ENCODE assay signal across 5 cellular contexts in the genomic region with DNA sequence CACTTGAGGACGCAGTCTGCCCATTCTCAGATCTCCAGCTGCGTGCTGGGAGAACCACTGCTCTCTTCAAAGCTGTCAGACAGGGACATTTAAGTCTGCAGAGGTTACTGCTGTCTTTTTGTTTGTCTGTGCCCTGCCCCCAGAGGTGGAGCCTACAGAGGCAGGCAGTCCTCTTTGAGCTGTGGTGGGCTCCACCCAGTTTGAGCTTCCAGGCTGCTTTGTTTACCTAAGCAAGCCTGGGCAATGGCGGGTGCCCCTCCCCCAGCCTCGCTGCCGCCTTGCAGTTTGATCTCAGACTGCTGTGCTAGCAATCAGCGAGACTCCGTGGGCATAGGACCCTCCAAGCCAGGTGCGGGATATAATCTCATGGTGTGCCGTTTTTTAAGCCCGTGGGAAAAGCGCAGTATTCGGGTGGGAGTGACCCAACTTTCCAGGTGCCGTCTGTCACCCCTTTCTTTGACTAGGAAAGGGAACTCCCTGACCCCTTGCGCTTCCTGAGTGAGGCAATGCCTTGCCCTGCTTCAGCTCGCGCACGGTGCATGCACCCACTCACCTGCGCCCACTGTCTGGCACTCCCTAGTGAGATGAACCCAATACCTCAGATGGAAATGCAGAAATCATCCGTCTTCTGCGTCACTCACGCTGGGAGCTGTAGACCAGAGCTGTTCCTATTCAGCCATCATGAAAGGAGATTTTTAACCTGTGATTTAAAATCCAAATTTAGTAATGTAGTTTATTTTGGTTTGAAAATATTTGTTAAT. TPM values are rescaled to one million over a fixed set of nuclear protein-coding genes. Genes with fewer than 3 reads are reported as not detected.
A peak's percentile ranks its signal among the peaks of the same experiment; 100 is the strongest.
DNase-seq lines count a peak whose midpoint lies in the region; ATAC-seq, FAIRE-seq and TF ChIP-seq lines count a peak whose summit lies in the region.
"Not testable (repeated sequence)": the region's sequence is repeated elsewhere in the genome, so short reads cannot be mapped to it uniquely, and the experiment has no call there.

No MANE protein-coding gene starts in this region.

- H3K79me2 ChIP-seq in HCT116 (ENCODE audit: insufficient read depth, low read length); PC-9 (ENCODE audit: low read depth); HepG2 (ENCODE audit: insufficient read depth, low read length): not testable (repeated sequence)

- not testable (repeated sequence) for H3K9me3 ChIP-seq in Caco-2; HCT116 (ENCODE audit: control insufficient read depth in 1 of 2, insufficient read depth in 1 of 2, low read depth in 1 of 2, low read length in 2 of 2); PC-9 (ENCODE audit: insufficient read depth, low read depth); HepG2 (ENCODE audit: low read length)

- not testable (repeated sequence) for H3K4me1 ChIP-seq in Caco-2; HCT116 (ENCODE audit: control insufficient read depth in 1 of 2, insufficient read depth in 2 of 2, low read length in 2 of 2); PC-9 (replicated peaks; ENCODE audit: insufficient read depth); HepG2 (ENCODE audit: insufficient read depth, low read length)

- not testable (repeated sequence) for ATAC-seq in HCT116, WTC11, HepG2

- not testable (repeated sequence) for BruUV-seq in Caco-2 (replicated peaks; lab: Mats Ljungman, UMichigan); HCT116 (replicated peaks; lab: Mats Ljungman, UMichigan); PC-9 (replicated peaks; lab: Mats Ljungman, UMichigan); HepG2 (replicated peaks; lab: Mats Ljungman, UMichigan)

- TF ChIP-seq RAD21 in HCT116 (IDR thresholded peaks at IDR 0.05; ENCODE audit: low read depth); HepG2 (CRISPR knock-in tag; IDR thresholded peaks at IDR 0.05): not testable (repeated sequence)

- in situ Hi-C loops in HepG2 (cut with HindIII; ENCODE audit: extremely low pct_ligation_motif_present, low pct_unique_long_range_greater_than_20kb), result not testable (repeated sequence)

- TF ChIP-seq CTCF in Caco-2 (IDR thresholded peaks at IDR 0.05; ENCODE audit: insufficient read depth in 1 of 2, low read depth in 1 of 2, low read length in 1 of 2, severe bottlenecking in 1 of 2, unreplicated experiment in 1 of 2); HCT116 (IDR thresholded peaks at IDR 0.05 in 2 of 3, conservative IDR thresholded peaks at IDR 0.05 in 1 of 3; ENCODE audit: borderline replicate concordance in 1 of 3, insufficient read depth in 1 of 3, low read depth in 2 of 3, low read length in 2 of 3); PC-9 (conservative IDR thresholded peaks at IDR 0.05); WTC11 (IDR thresholded peaks at IDR 0.05); HepG2 (CRISPR knock-in tag; IDR thresholded peaks at IDR 0.05): not testable (repeated sequence)

- H3K27me3 Mint-ChIP-seq in Caco-2 (ENCODE audit: insufficient read depth, unreplicated experiment); WTC11 (ENCODE audit: low read depth): not testable (repeated sequence)

- H3K4me1 Mint-ChIP-seq in Caco-2 (ENCODE audit: low read depth, unreplicated experiment); WTC11: not testable (repeated sequence)

- peak overlapping the region; percentile 69 for H3K4me3 Mint-ChIP-seq in Caco-2 (ENCODE audit: unreplicated experiment)
- not testable (repeated sequence) for H3K4me3 Mint-ChIP-seq in WTC11

- CTCF ChIA-PET in Caco-2 (lab: Charles Lee); HCT116 (lab: Charles Lee); PC-9 (lab: Charles Lee); WTC11 (lab: Charles Lee); HepG2 (lab: Yijun Ruan, JAX; ENCODE audit: low intra/inter-chr PET ratio, low total read pairs): not testable (repeated sequence)

- H3K9ac ChIP-seq in HCT116 (ENCODE audit: low read length); HepG2 (ENCODE audit: insufficient read depth, low read depth, low read length): not testable (repeated sequence)

- H3K9me2 ChIP-seq in HCT116 (ENCODE audit: insufficient read depth); PC-9 (ENCODE audit: insufficient read depth): not testable (repeated sequence)

- not testable (repeated sequence) for FAIRE-seq in HepG2 (lab: Jason Lieb, UNC)

- DNase-seq in Caco-2 (peak; percentile 56 to 78), PC-9 (peak in 1 of 2 experiments; percentile 35)
- DNase-seq in HCT116 (ENCODE audit: low read depth, low spot score); WTC11 (ENCODE audit: low spot score); HepG2 (ENCODE audit: low spot score): not testable (repeated sequence)

- WGBS in HepG2 (ENCODE audit: low lambda C conversion rate), result 67% methylated on average over 7 of the region's 21 CpGs

- TF ChIP-seq POLR2A in HCT116 (IDR thresholded peaks at IDR 0.05; ENCODE audit: borderline replicate concordance, extremely low read depth, insufficient read depth, insufficient read length); HepG2 (IDR thresholded peaks at IDR 0.05; ENCODE audit: insufficient read depth in 1 of 2, low read depth in 2 of 2, low read length in 2 of 2): not testable (repeated sequence)

- not testable (repeated sequence) for H3K36me3 Mint-ChIP-seq in Caco-2 (ENCODE audit: insufficient read depth, unreplicated experiment)
- H3K36me3 Mint-ChIP-seq in WTC11, result peaks cover 16% of the 10 kb centered on the region

- H3K27ac ChIP-seq in HCT116 (ENCODE audit: low read depth, low read length); PC-9; HepG2 (ENCODE audit: extremely low read length, insufficient read depth, low read length): not testable (repeated sequence)

- not testable (repeated sequence) for H3K9me3 Mint-ChIP-seq in Caco-2 (ENCODE audit: unreplicated experiment)
- H3K9me3 Mint-ChIP-seq in WTC11, result peaks cover 29% of the 10 kb centered on the region

- H3K4me3 ChIP-seq in Caco-2 (ENCODE audit: low read depth, low read length), result peak overlapping the region; percentile 31
- peak overlapping the region in 1 of 2 experiments; percentile 21; a peak in 2 of 4 replicates for H3K4me3 ChIP-seq in HCT116 (replicated peaks in 1 of 2; ENCODE audit: low read depth in 1 of 2, low read length in 2 of 2)
- H3K4me3 ChIP-seq in PC-9, result peak overlapping the region; percentile 43; the same call in 1 of the 2 replicates
- H3K4me3 ChIP-seq in HepG2 (replicated peaks in 1 of 3; ENCODE audit: insufficient read depth in 1 of 3, low read depth in 2 of 3, low read length in 3 of 3), result 0 out of 6 replicates have a peak overlapping the region, but pooled peaks of 1 of the 3 experiments have one; percentile 9

- H3K27ac Mint-ChIP-seq in Caco-2 (ENCODE audit: unreplicated experiment), result peak overlapping the region; percentile 55
- not testable (repeated sequence) for H3K27ac Mint-ChIP-seq in WTC11

- not testable (repeated sequence) for H4K20me1 ChIP-seq in HCT116 (ENCODE audit: insufficient read depth); PC-9 (ENCODE audit: insufficient read depth); HepG2 (ENCODE audit: insufficient read depth, low read length)

- RAD21 ChIA-PET in HCT116 (lab: Charles Lee; ENCODE audit: low non-redundant PET in 1 of 2, low total read pairs in 2 of 2, uncharacterized antibody in 2 of 2, unreplicated experiment in 2 of 2), result not testable (repeated sequence)

- not testable (repeated sequence) for H3K36me3 ChIP-seq in Caco-2 (ENCODE audit: control insufficient read depth, insufficient read depth, low read length); HCT116 (ENCODE audit: control insufficient read depth in 1 of 2, insufficient read depth in 2 of 2, low read length in 2 of 2); PC-9 (ENCODE audit: low read depth); HepG2 (replicated peaks in 1 of 2; ENCODE audit: control insufficient read depth in 1 of 2, insufficient read depth in 2 of 2, low read length in 2 of 2)

- TF ChIP-seq EP300 in HepG2 (IDR thresholded peaks at IDR 0.05; ENCODE audit: low read depth in 2 of 2, low read length in 2 of 2); HepG2 (CRISPR knock-in tag; IDR thresholded peaks at IDR 0.05; ENCODE audit: borderline replicate concordance): not testable (repeated sequence)

- H3K27me3 ChIP-seq in Caco-2 (replicated peaks; ENCODE audit: control insufficient read depth, insufficient read depth, low read length); HCT116 (ENCODE audit: insufficient read depth, low read length); PC-9 (ENCODE audit: insufficient read depth, low read depth); HepG2 (ENCODE audit: control insufficient read depth in 1 of 2, insufficient read depth in 2 of 2, low read length in 2 of 2): not testable (repeated sequence)

- not testable (repeated sequence) for H3F3A ChIP-seq in PC-9 (ENCODE audit: insufficient read depth, low read depth)

- POLR2A ChIA-PET in Caco-2 (lab: Charles Lee); HCT116 (lab: Charles Lee); PC-9 (lab: Charles Lee; ENCODE audit: unreplicated experiment); WTC11 (lab: Charles Lee); HepG2 (lab: Yijun Ruan, JAX): not testable (repeated sequence)

- peak overlapping the region; percentile 54 for H3K4me2 ChIP-seq in HCT116 (ENCODE audit: low read length)
- peak overlapping the region; percentile 38; the same call in 1 of the 2 replicates for H3K4me2 ChIP-seq in PC-9
- peak overlapping the region; percentile 18; the same call in 1 of the 2 replicates for H3K4me2 ChIP-seq in HepG2 (ENCODE audit: low read depth, low read length)

- intact Hi-C loops in Caco-2 (cut with micrococcal nuclease; ENCODE audit: unreplicated experiment), result loop anchor here (5.0 kb wide), 1 partner anchor 48 kb away; a partner anchor contains a TSS
- intact Hi-C loops in HCT116 (cut with micrococcal nuclease); PC-9 (cut with micrococcal nuclease; ENCODE audit: unreplicated experiment); HepG2 (cut with micrococcal nuclease; ENCODE audit: unreplicated experiment): not testable (repeated sequence)

- H2AFZ ChIP-seq in HCT116 (ENCODE audit: low read depth, low read length, poor library complexity, severe bottlenecking); PC-9; HepG2 (ENCODE audit: low read length): not testable (repeated sequence)

RNA-seq across cellular contexts. Expression of a gene that starts 47.5 kb away (rescaled TPM):
- 10.6 and 11.0 TPM in 2 replicates for total RNA-seq in Caco-2 (2022)
- 2.8 TPM for total RNA-seq in HCT116 (2021; ENCODE audit: unreplicated experiment)
- 1.2 and 1.4 TPM in 2 replicates for polyA plus RNA-seq in HCT116 (2012)
- 4.5 and 5.1 TPM in 2 replicates for total RNA-seq in PC-9 (2021)
- total RNA-seq in WTC11 (2021), result 14.0 to 19.7 TPM (median 15.5 TPM) in 3 replicates
- total RNA-seq in HepG2 (2016; rRNA removed; fragmentation: Illumina TruSeq; extraction: Trizol), result 1.6 and 2.8 TPM in 2 replicates
- 0.26 and 0.40 TPM in 2 replicates for total RNA-seq in HepG2 (2016; cell fraction: cytosol; rRNA removed; fragmentation: Illumina TruSeq; extraction: Trizol; ENCODE audit: low read depth)
- total RNA-seq in HepG2 (2016; cell fraction: insoluble cytoplasmic fraction; rRNA removed; fragmentation: Illumina TruSeq; extraction: Trizol), result 2.0 and 2.4 TPM in 2 replicates
- total RNA-seq in HepG2 (2016; cell fraction: membrane; rRNA removed; fragmentation: Illumina TruSeq; extraction: Trizol), result 0.93 and 1.1 TPM in 2 replicates
- total RNA-seq in HepG2 (2016; cell fraction: nucleus; rRNA removed; fragmentation: Illumina TruSeq; extraction: Trizol), result 1.3 and 1.9 TPM in 2 replicates
- polyA plus RNA-seq in HepG2 (2011; rRNA removed), result 0.85 and 0.90 TPM in 2 replicates
- 0.62 and 0.71 TPM in 2 replicates for polyA plus RNA-seq in HepG2 (2011; cell fraction: cytosol; rRNA removed)
- 0.37 and 0.73 TPM in 2 replicates for polyA plus RNA-seq in HepG2 (2011; cell fraction: nucleus; rRNA removed)
- 0.79 and 0.98 TPM in 2 replicates for polyA plus RNA-seq in HepG2 (2012)
- polyA plus RNA-seq in HepG2 (2016; cell fraction: cytosol; fragmentation: Illumina TruSeq; extraction: Trizol; ENCODE audit: low read depth), result 0.07 and 0.15 TPM in 2 replicates
- 1.9 TPM in 2 replicates for polyA plus RNA-seq in HepG2 (2016; cell fraction: insoluble cytoplasmic fraction; fragmentation: Illumina TruSeq; extraction: Trizol; ENCODE audit: low read depth)
- 0.37 and 0.52 TPM in 2 replicates for polyA plus RNA-seq in HepG2 (2016; cell fraction: membrane; fragmentation: Illumina TruSeq; extraction: Trizol; ENCODE audit: low read depth)
- 1.1 and 1.4 TPM in 2 replicates for polyA plus RNA-seq in HepG2 (2016; cell fraction: nucleus; fragmentation: Illumina TruSeq; extraction: Trizol; ENCODE audit: insufficient read depth, low read depth)
- polyA minus RNA-seq in HepG2 (2011; rRNA and poly(A)+ RNA removed; ENCODE audit: low replicate concordance), result 2.4 and 4.8 TPM in 2 replicates
- polyA minus RNA-seq in HepG2 (2011; cell fraction: cytosol; rRNA and poly(A)+ RNA removed), result 0.97 and 1.3 TPM in 2 replicates
- polyA minus RNA-seq in HepG2 (2011; cell fraction: nucleus; rRNA and poly(A)+ RNA removed), result 2.4 and 3.6 TPM in 2 replicates
